Comparison of ENCODE assay signal across 8 cellular contexts in the genomic region with DNA sequence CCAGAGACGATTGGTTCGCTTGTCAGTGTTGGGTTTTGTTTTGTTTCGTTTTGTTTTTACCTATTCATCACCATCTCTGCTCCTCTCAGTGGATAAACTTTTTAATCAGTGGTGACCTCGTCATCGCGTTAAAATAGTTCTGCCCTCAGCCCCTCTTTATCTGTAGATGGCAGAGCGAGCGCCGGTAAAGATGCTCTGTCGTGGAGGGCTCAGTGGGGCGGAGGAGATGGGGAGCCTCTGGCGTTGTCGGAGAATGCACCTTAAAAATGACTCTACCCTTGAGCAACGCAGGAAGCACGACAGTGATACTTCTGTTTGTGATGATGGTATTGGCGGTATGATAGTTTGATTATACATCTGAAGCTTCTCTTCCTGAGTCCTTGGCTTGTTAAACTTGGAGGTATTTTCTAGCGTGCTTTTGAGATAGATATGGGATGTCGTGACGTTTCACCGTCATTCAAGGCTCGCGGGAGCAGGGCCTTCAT. TPM values are rescaled to one million over a fixed set of nuclear protein-coding genes. Genes with fewer than 3 reads are reported as not detected.
DNase-seq lines count a peak whose midpoint lies in the region; FAIRE-seq and TF ChIP-seq lines count a peak whose summit lies in the region.

No MANE protein-coding gene starts in this region.

- no peak for TF ChIP-seq CTCF in HFF-Myc (IDR thresholded peaks at IDR 0.05; ENCODE audit: low read depth, low read length, missing control alignments)

- intact Hi-C loops in activated CD4-positive, alpha-beta T cell treated with anti-CD3 and anti-CD28 coated beads, Interleukin-2, amount 10 ng/mL, durations not matched to agents 24 days and 14 days (cut with micrococcal nuclease), result loop anchor here (1.0 to 10.0 kb wide), 7 partner anchors 9 to 584 kb away; a partner anchor contains a TSS

- H3K9me3 Mint-ChIP-seq in activated CD4-positive, alpha-beta T cell treated with anti-CD3 and anti-CD28 coated beads, Interleukin-2, amount 10 ng/mL, durations not matched to agents 24 days and 14 days, result no peaks in the 10 kb centered on the region

- no peaks in the 10 kb centered on the region for H3K27me3 Mint-ChIP-seq in activated CD4-positive, alpha-beta T cell treated with anti-CD3 and anti-CD28 coated beads, Interleukin-2, amount 10 ng/mL, durations not matched to agents 24 days and 14 days

- peak overlapping the region; percentile 99 for H3K27ac Mint-ChIP-seq in activated CD4-positive, alpha-beta T cell treated with anti-CD3 and anti-CD28 coated beads, Interleukin-2, amount 10 ng/mL, durations not matched to agents 24 days and 14 days

- DNase-seq in GM12892 (ENCODE audit: insufficient read length), result no peak
- DNase-seq in HFF-Myc (ENCODE audit: extremely low read depth, low read depth), result no peak
- DNase-seq in NCI-H1417 treated with DMSO at 0.1 percent for 48 hours (lab: John Stamatoyannopoulos, UW), result peak; percentile 4
- peak; percentile 89 for DNase-seq in activated CD4-positive, alpha-beta T cell treated with anti-CD3 and anti-CD28 coated beads, Interleukin-2, amount 10 ng/mL, durations not matched to agents 24 days and 14 days
- peak; percentile 43 for DNase-seq in effector CD8-positive, alpha-beta T cell (lab: John Stamatoyannopoulos, UW)
- peak; percentile 60 for DNase-seq in midbrain (lab: John Stamatoyannopoulos, UW)
- peak; percentile 27 to 43 for DNase-seq in stimulated activated CD8-positive, alpha-beta memory T cell treated with anti-CD3 and anti-CD28 coated beads, Interleukin-7, amount 100 ng/mL, for 48 hours (ENCODE audit: extremely low read depth in 1 of 2, low read depth in 1 of 2)
- no peak for DNase-seq in NCI-H2029 treated with DMSO at 0.1 percent for 48 hours (lab: John Stamatoyannopoulos, UW)

- TF ChIP-seq POLR2A in GM12892 (IDR thresholded peaks at IDR 0.05; ENCODE audit: low read depth, low read length), result no peak

- peak overlapping the region; percentile 78 for H3K4me3 ChIP-seq in HFF-Myc (replicated peaks; ENCODE audit: low read depth, low read length)

- FAIRE-seq in GM12892 (lab: Jason Lieb, UNC), result peak; percentile 87

- H3K4me3 Mint-ChIP-seq in activated CD4-positive, alpha-beta T cell treated with anti-CD3 and anti-CD28 coated beads, Interleukin-2, amount 10 ng/mL, durations not matched to agents 24 days and 14 days, result peak overlapping the region; percentile 98

- peaks cover 63% of the 10 kb centered on the region for H3K4me1 Mint-ChIP-seq in activated CD4-positive, alpha-beta T cell treated with anti-CD3 and anti-CD28 coated beads, Interleukin-2, amount 10 ng/mL, durations not matched to agents 24 days and 14 days

- H3K36me3 Mint-ChIP-seq in activated CD4-positive, alpha-beta T cell treated with anti-CD3 and anti-CD28 coated beads, Interleukin-2, amount 10 ng/mL, durations not matched to agents 24 days and 14 days (ENCODE audit: low read depth), result peaks cover 25% of the 10 kb centered on the region

RNA-seq across cellular contexts. Expression of a gene that starts 0.6 kb away (rescaled TPM):
- 9.1 TPM for polyA plus RNA-seq in GM12892 (2012; ENCODE audit: missing spikeins)
- total RNA-seq in activated CD4-positive, alpha-beta T cell treated with anti-CD3 and anti-CD28 coated beads, Interleukin-2, amount 10 ng/mL, durations not matched to agents 24 days and 14 days, result 24.7 and 25.9 TPM in 2 replicates

Comparison
In these comparisons a context has a peak if more than half of its experiments do, and no peak if none do; other contexts are left out.
1. DNase-seq: peak in NCI-H1417 treated with DMSO at 0.1 percent for 48 hours (single experiment), activated CD4-positive, alpha-beta T cell treated with anti-CD3 and anti-CD28 coated beads, Interleukin-2, amount 10 ng/mL, durations not matched to agents 24 days and 14 days (single experiment), effector CD8-positive, alpha-beta T cell (single experiment), midbrain (single experiment) and stimulated activated CD8-positive, alpha-beta memory T cell treated with anti-CD3 and anti-CD28 coated beads, Interleukin-7, amount 100 ng/mL, for 48 hours (2 of 2); none in GM12892 (single experiment), HFF-Myc (single experiment) and NCI-H2029 treated with DMSO at 0.1 percent for 48 hours (single experiment).